Comparison of ENCODE assay signal across 10 cellular contexts in genomic region chr17:29613856-29614255, GRCh38. TPM values are rescaled to one million over a fixed set of nuclear protein-coding genes. Genes with fewer than 3 reads are reported as not detected.
DNase-seq lines count a peak whose midpoint lies in the region; ATAC-seq lines count a peak whose summit lies in the region.
"Had no signal": no experiment of that assay in that cellular context is flagged by ENCODE, and none has a peak within 500 bp of the region (broad histone marks: within the 10 kb centered on the region; RNA-seq: fewer than 3 reads in every experiment).

No MANE protein-coding gene starts in this region.

- peak overlapping the region; percentile 75 for H3K9ac ChIP-seq in adipocyte (ENCODE audit: low read length)

- H3K9me3 ChIP-seq in adipocyte (ENCODE audit: control insufficient read depth, low read length) (no peaks in the 10 kb centered on the region), SJCRH30 (replicated peaks) (0 out of 2 replicates have a peak, but pooled peaks cover 3% of the 10 kb centered on the region)

- H3K4me1 Mint-ChIP-seq in immature natural killer cell, result peaks cover 50 to 52% of the 10 kb centered on the region in 2 donors
- H3K4me1 Mint-ChIP-seq in stimulated activated effector memory CD8-positive, alpha-beta T cell treated with anti-CD3 and anti-CD28 coated beads, Interleukin-12 subunit alpha, Interleukin-12 subunit beta, amount 100 ng/mL, for 72 hours, result peaks cover 41% of the 10 kb centered on the region

- peak overlapping the region in 1 of 6 donors; percentile 40 for H3K27ac Mint-ChIP-seq in immature natural killer cell
- no peak overlapping the region for H3K27ac Mint-ChIP-seq in stimulated activated effector memory CD8-positive, alpha-beta T cell treated with anti-CD3 and anti-CD28 coated beads, Interleukin-12 subunit alpha, Interleukin-12 subunit beta, amount 100 ng/mL, for 72 hours
- H3K27ac Mint-ChIP-seq: HFFc6 had no signal

- peak overlapping the region; percentile 74 to 93 (median 77) for H3K4me3 Mint-ChIP-seq in immature natural killer cell
- peak overlapping the region; percentile 82 for H3K4me3 Mint-ChIP-seq in stimulated activated effector memory CD8-positive, alpha-beta T cell treated with anti-CD3 and anti-CD28 coated beads, Interleukin-12 subunit alpha, Interleukin-12 subunit beta, amount 100 ng/mL, for 72 hours

- no peaks in the 10 kb centered on the region for H3K9me3 Mint-ChIP-seq in immature natural killer cell
- no peaks in the 10 kb centered on the region for H3K9me3 Mint-ChIP-seq in stimulated activated effector memory CD8-positive, alpha-beta T cell treated with anti-CD3 and anti-CD28 coated beads, Interleukin-12 subunit alpha, Interleukin-12 subunit beta, amount 100 ng/mL, for 72 hours
- H3K9me3 Mint-ChIP-seq: HFFc6 had no signal

- H3K36me3 Mint-ChIP-seq in immature natural killer cell, result no peaks in the 10 kb centered on the region
- H3K36me3 Mint-ChIP-seq in stimulated activated effector memory CD8-positive, alpha-beta T cell treated with anti-CD3 and anti-CD28 coated beads, Interleukin-12 subunit alpha, Interleukin-12 subunit beta, amount 100 ng/mL, for 72 hours, result peaks cover 22% of the 10 kb centered on the region

- DNase-seq in adipocyte (ENCODE audit: low read depth) (no peak), immature natural killer cell (no peak), SJCRH30 (no peak)
- DNase-seq in stimulated activated effector memory CD8-positive, alpha-beta T cell treated with anti-CD3 and anti-CD28 coated beads, Interleukin-12 subunit alpha, Interleukin-12 subunit beta, amount 100 ng/mL, for 72 hours (ENCODE audit: low spot score in 2 of 2), result no peak
- DNase-seq: HFFc6, NCI-H526 treated with DMSO at 0.1 percent for 48 hours had no signal

- H3K27me3 Mint-ChIP-seq in immature natural killer cell (ENCODE audit: low read depth in 3 of 3), result peaks cover 3 to 4% (median 4%) of the 10 kb centered on the region in 3 donors

- no peaks in the 10 kb centered on the region for H3K27me3 ChIP-seq in adipocyte (replicated peaks; ENCODE audit: control insufficient read depth, insufficient read depth, low read length)
- no peaks in the 10 kb centered on the region for H3K27me3 ChIP-seq in SJCRH30

- peak; percentile 4 for ATAC-seq in HG03097 (IDR thresholded peaks at IDR 0.05; ENCODE audit: low FRiP score, unreplicated experiment)
- no peak for ATAC-seq in stimulated activated effector memory CD8-positive, alpha-beta T cell treated with anti-CD3 and anti-CD28 coated beads, Interleukin-12 subunit alpha, Interleukin-12 subunit beta, amount 100 ng/mL, for 72 hours
- ATAC-seq in HG03108 (IDR thresholded peaks at IDR 0.05; ENCODE audit: unreplicated experiment), result no peak
- no peak for ATAC-seq in HG03095 (IDR thresholded peaks at IDR 0.05; ENCODE audit: unreplicated experiment)

- H3K4me1 ChIP-seq in adipocyte (ENCODE audit: control insufficient read depth, insufficient read depth, low read length) (peaks cover 23% of the 10 kb centered on the region), SJCRH30 (peaks cover 3% of the 10 kb centered on the region)

- H3K4me3 ChIP-seq in adipocyte (ENCODE audit: low read length) (peak overlapping the region; percentile 59), SJCRH30 (no peak overlapping the region)
- H3K4me3 ChIP-seq: lung had no signal

- H3K36me3 ChIP-seq in adipocyte (ENCODE audit: control insufficient read depth, insufficient read depth, low read length, severe bottlenecking) (no peaks in the 10 kb centered on the region), SJCRH30 (peaks cover 26% of the 10 kb centered on the region)

- H3K27ac ChIP-seq in SJCRH30, result no peak overlapping the region

RNA-seq across cellular contexts. Expression of gene CORO6, which starts 8.9 kb away (rescaled TPM):
- 1 to 10 TPM in 1 of 3 donors, under 1 TPM in 2; 0.12 to 1.3 (median 0.38) TPM for polyA plus RNA-seq in immature natural killer cell
- 11.7 and 14.7 TPM in 2 replicates for total RNA-seq in SJCRH30 (2014; rRNA removed; shearing (Covaris generic))

RNA-seq across cellular contexts. Expression of gene ANKRD13B, which starts 20.9 kb away (rescaled TPM):
- under 1 TPM in 1 of 3 donors, not detected in 2; 0.18 TPM for polyA plus RNA-seq in immature natural killer cell
- total RNA-seq in SJCRH30 (2014; rRNA removed; shearing (Covaris generic)), result 18.1 and 19.2 TPM in 2 replicates

RNA-seq across cellular contexts. Expression of gene GIT1, which starts 24.4 kb away (rescaled TPM):
- polyA plus RNA-seq in immature natural killer cell, result 1 to 10 TPM; 2.3 to 8.9 (median 5.1) TPM
- 42.4 and 42.6 TPM in 2 replicates for total RNA-seq in SJCRH30 (2014; rRNA removed; shearing (Covaris generic))

RNA-seq across cellular contexts. Expression of gene TP53I13, which starts 45.4 kb away (rescaled TPM):
- 10 to 100 TPM; 41.6 to 50.5 (median 47.0) TPM for polyA plus RNA-seq in immature natural killer cell
- 45.0 and 48.0 TPM in 2 replicates for total RNA-seq in SJCRH30 (2014; rRNA removed; shearing (Covaris generic))

RNA-seq across cellular contexts. Expression of gene ABHD15, which starts 47.0 kb away (rescaled TPM):
- 10 to 100 TPM; 31.6 to 36.7 (median 34.0) TPM for polyA plus RNA-seq in immature natural killer cell
- 16.2 and 18.5 TPM in 2 replicates for total RNA-seq in SJCRH30 (2014; rRNA removed; shearing (Covaris generic))
